Comparison of ENCODE assay signal across 12 cellular contexts in genomic region chr10:11604742-11605650, GRCh38. TPM values are rescaled to one million over a fixed set of nuclear protein-coding genes. Genes with fewer than 3 reads are reported as not detected.
DNase-seq lines count a peak whose midpoint lies in the region; ATAC-seq and TF ChIP-seq lines count a peak whose summit lies in the region.
"Had no signal": no experiment of that assay in that cellular context is flagged by ENCODE, and none has a peak within 500 bp of the region (broad histone marks: within the 10 kb centered on the region; RNA-seq: fewer than 3 reads in every experiment).

No MANE protein-coding gene starts in this region.

- no peak overlapping the region for H3K9ac ChIP-seq in trophoblast cell (ENCODE audit: low read length)

- H3K36me3 ChIP-seq in trophoblast cell (ENCODE audit: control insufficient read depth in 1 of 2, insufficient read depth in 2 of 2, low read length in 2 of 2): peaks cover 0 to 3% of the 10 kb centered on the region in 2 experiments

- H3K14ac ChIP-seq in trophoblast cell (ENCODE audit: low read length): no peak overlapping the region

- H3K18ac ChIP-seq in trophoblast cell (ENCODE audit: low read length): no peak overlapping the region

- no peak overlapping the region for H3K23ac ChIP-seq in trophoblast cell (ENCODE audit: low read length)

- no peak for TF ChIP-seq CTCF in glutamatergic neuron (IDR thresholded peaks at IDR 0.05; ENCODE audit: partially characterized antibody, unreplicated experiment)

- CTCF ChIA-PET in activated CD4-positive, alpha-beta T cell treated with anti-CD3 and anti-CD28 coated beads, Interleukin-2, amount 10 ng/mL, durations not matched to agents 7 days and 5 days (lab: Charles Lee): interaction anchor here (0.9 to 1.3 kb wide), 2 partner anchors 11 to 27 kb away, joined by 3 read pairs; no protein-coding TSS in a partner anchor
- CTCF ChIA-PET in activated CD8-positive, alpha-beta T cell treated with anti-CD3 and anti-CD28 coated beads, Interleukin-2, amount 10 ng/mL, durations not matched to agents 7 days and 5 days (lab: Charles Lee): no interaction called here

- WGBS in trophoblast cell (ENCODE audit: extremely low coverage, insufficient coverage, insufficient read length): no CpG with 5 or more reads among the region's 2 CpGs

- no peaks in the 10 kb centered on the region for H3K9me3 Mint-ChIP-seq in activated CD4-positive, alpha-beta T cell treated with anti-CD3 and anti-CD28 coated beads, Interleukin-2, amount 10 ng/mL, durations not matched to agents 7 days and 5 days
- H3K9me3 Mint-ChIP-seq in activated CD8-positive, alpha-beta T cell treated with anti-CD3 and anti-CD28 coated beads, Interleukin-2, amount 10 ng/mL, durations not matched to agents 7 days and 5 days (ENCODE audit: insufficient read depth): no peaks in the 10 kb centered on the region
- H3K9me3 Mint-ChIP-seq in glutamatergic neuron (ENCODE audit: unreplicated experiment): no peaks in the 10 kb centered on the region
- H3K9me3 Mint-ChIP-seq in activated T-helper 2 cell treated with anti-CD3 and anti-CD28 coated beads, Interferon-gamma antibody, Interleukin-2, Interleukin-4, amounts not matched to agents 10 μg/mL and 5 μg/mL and 100 μg/mL, durations not matched to agents 14 hours and 24 hours and 36 hours: no peaks in the 10 kb centered on the region

- peak overlapping the region; percentile 78 for H3K27ac Mint-ChIP-seq in activated CD4-positive, alpha-beta T cell treated with anti-CD3 and anti-CD28 coated beads, Interleukin-2, amount 10 ng/mL, durations not matched to agents 7 days and 5 days
- H3K27ac Mint-ChIP-seq in activated CD8-positive, alpha-beta T cell treated with anti-CD3 and anti-CD28 coated beads, Interleukin-2, amount 10 ng/mL, durations not matched to agents 7 days and 5 days: peak overlapping the region; percentile 48
- no peak overlapping the region for H3K27ac Mint-ChIP-seq in glutamatergic neuron (ENCODE audit: unreplicated experiment)
- H3K27ac Mint-ChIP-seq in activated T-helper 2 cell treated with anti-CD3 and anti-CD28 coated beads, Interferon-gamma antibody, Interleukin-2, Interleukin-4, amounts not matched to agents 10 μg/mL and 5 μg/mL and 100 μg/mL, durations not matched to agents 14 hours and 24 hours and 36 hours: no peak overlapping the region

- H3K79me1 ChIP-seq in trophoblast cell (ENCODE audit: low read length): no peaks in the 10 kb centered on the region

- no peak overlapping the region for H2BK120ac ChIP-seq in trophoblast cell (ENCODE audit: insufficient read depth, low read length, poor library complexity)

- H3K4me1 ChIP-seq in trophoblast cell (ENCODE audit: control insufficient read depth in 1 of 2, insufficient read depth in 2 of 2, low read length in 2 of 2): peaks cover 2 to 8% of the 10 kb centered on the region in 2 experiments

- peak overlapping the region; percentile 61 for H3K4me3 Mint-ChIP-seq in activated CD4-positive, alpha-beta T cell treated with anti-CD3 and anti-CD28 coated beads, Interleukin-2, amount 10 ng/mL, durations not matched to agents 7 days and 5 days
- H3K4me3 Mint-ChIP-seq in activated CD8-positive, alpha-beta T cell treated with anti-CD3 and anti-CD28 coated beads, Interleukin-2, amount 10 ng/mL, durations not matched to agents 7 days and 5 days: peak overlapping the region; percentile 44
- no peak overlapping the region for H3K4me3 Mint-ChIP-seq in glutamatergic neuron (ENCODE audit: unreplicated experiment)
- H3K4me3 Mint-ChIP-seq in activated T-helper 2 cell treated with anti-CD3 and anti-CD28 coated beads, Interferon-gamma antibody, Interleukin-2, Interleukin-4, amounts not matched to agents 10 μg/mL and 5 μg/mL and 100 μg/mL, durations not matched to agents 14 hours and 24 hours and 36 hours (ENCODE audit: low read depth): no peak overlapping the region

- peaks cover 49% of the 10 kb centered on the region for H3K4me1 Mint-ChIP-seq in activated CD4-positive, alpha-beta T cell treated with anti-CD3 and anti-CD28 coated beads, Interleukin-2, amount 10 ng/mL, durations not matched to agents 7 days and 5 days
- H3K4me1 Mint-ChIP-seq in activated CD8-positive, alpha-beta T cell treated with anti-CD3 and anti-CD28 coated beads, Interleukin-2, amount 10 ng/mL, durations not matched to agents 7 days and 5 days (ENCODE audit: low read depth): peaks cover 40% of the 10 kb centered on the region
- peaks cover 2% of the 10 kb centered on the region for H3K4me1 Mint-ChIP-seq in glutamatergic neuron (ENCODE audit: low read depth, unreplicated experiment)
- peaks cover 6% of the 10 kb centered on the region for H3K4me1 Mint-ChIP-seq in activated T-helper 2 cell treated with anti-CD3 and anti-CD28 coated beads, Interferon-gamma antibody, Interleukin-2, Interleukin-4, amounts not matched to agents 10 μg/mL and 5 μg/mL and 100 μg/mL, durations not matched to agents 14 hours and 24 hours and 36 hours (ENCODE audit: low read depth)

- no peak overlapping the region for H4K12ac ChIP-seq in trophoblast cell (ENCODE audit: low read depth, low read length)

- no peak overlapping the region for H3K4me3 ChIP-seq in trophoblast cell (ENCODE audit: low read depth, low read length)
- H3K4me3 ChIP-seq: skin epidermis had no signal

- DNase-seq in activated CD4-positive, alpha-beta T cell treated with anti-CD3 and anti-CD28 coated beads, Interleukin-2, amount 10 ng/mL, durations not matched to agents 7 days and 5 days: no peak
- DNase-seq in activated CD4-positive, alpha-beta T cell treated with anti-CD3 and anti-CD28 coated beads for 48 hours: no peak
- DNase-seq in activated CD8-positive, alpha-beta T cell treated with anti-CD3 and anti-CD28 coated beads, Interleukin-2, amount 10 ng/mL, durations not matched to agents 7 days and 5 days: no peak
- DNase-seq in trophoblast cell: no peak
- DNase-seq in GM19240 (ENCODE audit: insufficient read length, low spot score): no peak
- no peak for DNase-seq in glutamatergic neuron
- DNase-seq in activated T-helper 2 cell treated with anti-CD3 and anti-CD28 coated beads, Interferon-gamma antibody, Interleukin-2, Interleukin-4, amounts not matched to agents 10 μg/mL and 5 μg/mL and 100 μg/mL, durations not matched to agents 14 hours and 24 hours and 36 hours (ENCODE audit: low spot score): no peak
- DNase-seq: activated CD4-positive, alpha-beta T cell treated with anti-CD3 and anti-CD28 coated beads for 4 hours; anterior cingulate cortex had no signal

- no peak overlapping the region for H2AFZ ChIP-seq in trophoblast cell (ENCODE audit: insufficient read depth, low read length, poor library complexity)

- intact Hi-C loops in activated T-helper 2 cell treated with anti-CD3 and anti-CD28 coated beads, Interferon-gamma antibody, Interleukin-2, Interleukin-4, amounts not matched to agents 10 μg/mL and 5 μg/mL and 100 μg/mL, durations not matched to agents 14 hours and 24 hours and 36 hours (cut with micrococcal nuclease): loop anchor here (10.0 kb wide), 1 partner anchor 150 kb away; no protein-coding TSS in a partner anchor

- no peaks in the 10 kb centered on the region for H3K27me3 ChIP-seq in trophoblast cell (ENCODE audit: insufficient read depth, low read length)

- H3K4ac ChIP-seq in trophoblast cell (ENCODE audit: low read depth, low read length): peak overlapping the region; percentile 75

- peak; percentile 33 for ATAC-seq in HG03175 (IDR thresholded peaks at IDR 0.05; ENCODE audit: unreplicated experiment)
- ATAC-seq in activated CD8-positive, alpha-beta T cell treated with anti-CD3 and anti-CD28 coated beads, Interleukin-2, amount 10 ng/mL, durations not matched to agents 7 days and 5 days: peak; percentile 68

- peaks cover 15% of the 10 kb centered on the region for H3K27me3 Mint-ChIP-seq in activated CD4-positive, alpha-beta T cell treated with anti-CD3 and anti-CD28 coated beads, Interleukin-2, amount 10 ng/mL, durations not matched to agents 7 days and 5 days
- H3K27me3 Mint-ChIP-seq in activated CD8-positive, alpha-beta T cell treated with anti-CD3 and anti-CD28 coated beads, Interleukin-2, amount 10 ng/mL, durations not matched to agents 7 days and 5 days (ENCODE audit: low read depth): peaks cover 17% of the 10 kb centered on the region
- no peaks in the 10 kb centered on the region for H3K27me3 Mint-ChIP-seq in glutamatergic neuron (ENCODE audit: unreplicated experiment)
- H3K27me3 Mint-ChIP-seq in activated T-helper 2 cell treated with anti-CD3 and anti-CD28 coated beads, Interferon-gamma antibody, Interleukin-2, Interleukin-4, amounts not matched to agents 10 μg/mL and 5 μg/mL and 100 μg/mL, durations not matched to agents 14 hours and 24 hours and 36 hours (ENCODE audit: low read depth): peaks cover 46% of the 10 kb centered on the region

- H2BK5ac ChIP-seq in trophoblast cell (ENCODE audit: low read depth, low read length, poor library complexity): no peak overlapping the region

- H4K91ac ChIP-seq in trophoblast cell (ENCODE audit: low read depth, low read length): no peak overlapping the region

- no peak overlapping the region for H2AK5ac ChIP-seq in trophoblast cell (ENCODE audit: low read length)

- H3K36me3 Mint-ChIP-seq in activated CD4-positive, alpha-beta T cell treated with anti-CD3 and anti-CD28 coated beads, Interleukin-2, amount 10 ng/mL, durations not matched to agents 7 days and 5 days (ENCODE audit: low read depth): no peaks in the 10 kb centered on the region
- H3K36me3 Mint-ChIP-seq in activated CD8-positive, alpha-beta T cell treated with anti-CD3 and anti-CD28 coated beads, Interleukin-2, amount 10 ng/mL, durations not matched to agents 7 days and 5 days (ENCODE audit: low read depth): no peaks in the 10 kb centered on the region
- no peaks in the 10 kb centered on the region for H3K36me3 Mint-ChIP-seq in glutamatergic neuron (ENCODE audit: unreplicated experiment)
- no peaks in the 10 kb centered on the region for H3K36me3 Mint-ChIP-seq in activated T-helper 2 cell treated with anti-CD3 and anti-CD28 coated beads, Interferon-gamma antibody, Interleukin-2, Interleukin-4, amounts not matched to agents 10 μg/mL and 5 μg/mL and 100 μg/mL, durations not matched to agents 14 hours and 24 hours and 36 hours (ENCODE audit: low read depth)

- H4K8ac ChIP-seq in trophoblast cell (ENCODE audit: low read depth, low read length): no peak overlapping the region

- POLR2A ChIA-PET in activated CD4-positive, alpha-beta T cell treated with anti-CD3 and anti-CD28 coated beads, Interleukin-2, amount 10 ng/mL, durations not matched to agents 7 days and 5 days (lab: Charles Lee): no interaction called here
- POLR2A ChIA-PET in activated CD8-positive, alpha-beta T cell treated with anti-CD3 and anti-CD28 coated beads, Interleukin-2, amount 10 ng/mL, durations not matched to agents 7 days and 5 days (lab: Charles Lee): no interaction called here

- H3K27ac ChIP-seq in trophoblast cell (ENCODE audit: low read depth, low read length): no peak overlapping the region
- H3K27ac ChIP-seq: RWPE1 had no signal

- H3K79me2 ChIP-seq in trophoblast cell (ENCODE audit: control insufficient read depth, insufficient read depth, low read length, poor library complexity): peaks cover 13% of the 10 kb centered on the region

- no peak overlapping the region for H2BK12ac ChIP-seq in trophoblast cell (ENCODE audit: low read length)

- no peaks in the 10 kb centered on the region for H3K9me3 ChIP-seq in trophoblast cell (ENCODE audit: insufficient read depth, low read depth, low read length)

- no peak overlapping the region for H3K4me2 ChIP-seq in trophoblast cell (ENCODE audit: low read length)

RNA-seq across cellular contexts. Expression of gene USP6NL, which starts 6.5 kb away (rescaled TPM):
- total RNA-seq in activated CD4-positive, alpha-beta T cell treated with anti-CD3 and anti-CD28 coated beads, Interleukin-2, amount 10 ng/mL, durations not matched to agents 7 days and 5 days: 1 to 10 TPM; 3.1 to 4.0 TPM
- total RNA-seq in activated CD8-positive, alpha-beta T cell treated with anti-CD3 and anti-CD28 coated beads, Interleukin-2, amount 10 ng/mL, durations not matched to agents 7 days and 5 days: 1 to 10 TPM; 1.6 to 2.0 TPM
- 16.4 and 17.4 TPM in 2 replicates for polyA plus RNA-seq in trophoblast cell (2013)
- 13.3 TPM for total RNA-seq in glutamatergic neuron (ENCODE audit: unreplicated experiment)
- total RNA-seq in activated T-helper 2 cell treated with anti-CD3 and anti-CD28 coated beads, Interferon-gamma antibody, Interleukin-2, Interleukin-4, amounts not matched to agents 10 μg/mL and 5 μg/mL and 100 μg/mL, durations not matched to agents 14 hours and 24 hours and 36 hours: 0.39 and 0.50 TPM in 2 replicates

Comparison
In these comparisons a context has a peak if more than half of its experiments do, and no peak if none do; other contexts are left out.
1. H3K27ac Mint-ChIP-seq: peak in activated CD4-positive, alpha-beta T cell treated with anti-CD3 and anti-CD28 coated beads, Interleukin-2, amount 10 ng/mL, durations not matched to agents 7 days and 5 days (single experiment) and activated CD8-positive, alpha-beta T cell treated with anti-CD3 and anti-CD28 coated beads, Interleukin-2, amount 10 ng/mL, durations not matched to agents 7 days and 5 days (single experiment); none in glutamatergic neuron (single experiment) and activated T-helper 2 cell treated with anti-CD3 and anti-CD28 coated beads, Interferon-gamma antibody, Interleukin-2, Interleukin-4, amounts not matched to agents 10 μg/mL and 5 μg/mL and 100 μg/mL, durations not matched to agents 14 hours and 24 hours and 36 hours (single experiment).
2. H3K4me3 Mint-ChIP-seq: peak in activated CD4-positive, alpha-beta T cell treated with anti-CD3 and anti-CD28 coated beads, Interleukin-2, amount 10 ng/mL, durations not matched to agents 7 days and 5 days (single experiment) and activated CD8-positive, alpha-beta T cell treated with anti-CD3 and anti-CD28 coated beads, Interleukin-2, amount 10 ng/mL, durations not matched to agents 7 days and 5 days (single experiment); none in glutamatergic neuron (single experiment) and activated T-helper 2 cell treated with anti-CD3 and anti-CD28 coated beads, Interferon-gamma antibody, Interleukin-2, Interleukin-4, amounts not matched to agents 10 μg/mL and 5 μg/mL and 100 μg/mL, durations not matched to agents 14 hours and 24 hours and 36 hours (single experiment).